In the genomic region with DNA sequence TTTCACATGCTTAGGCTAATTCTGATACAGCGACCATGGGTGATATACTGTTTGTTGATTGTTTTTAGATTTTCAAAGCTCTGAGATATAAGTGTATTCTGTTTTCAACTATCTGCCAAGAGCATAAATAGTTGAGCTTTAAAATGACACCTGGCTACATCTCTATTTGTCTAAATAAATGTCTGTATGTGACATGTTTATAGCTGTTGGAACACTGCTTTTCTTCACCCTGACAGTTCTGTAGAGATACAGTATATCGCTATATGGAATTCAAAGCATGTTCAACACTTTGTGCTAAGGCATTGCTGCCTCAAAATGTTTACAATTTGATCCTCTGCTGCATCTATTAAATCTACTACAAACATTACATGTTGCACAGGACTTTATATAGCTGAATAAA, we compare ENCODE assay signal across 26 cellular contexts.
"Had no signal": no experiment of that assay in that cellular context is flagged by ENCODE, and none has a peak within 500 bp of the region (broad histone marks: within the 10 kb centered on the region; RNA-seq: fewer than 3 reads in every experiment).

No MANE protein-coding gene starts in this region.

- ATAC-seq: natural killer cell treated with Interleukin-12 subunit alpha and Interleukin-12 subunit beta and Interleukin-15 and Interleukin-18, amount 100 ng/mL, for 72 hours; psoas muscle; right cardiac atrium; right lobe of liver; stimulated activated effector memory CD8-positive, alpha-beta T cell treated with anti-CD3 and anti-CD28 coated beads, Interleukin-12 subunit alpha, Interleukin-12 subunit beta, amount 100 ng/mL, for 72 hours; stimulated activated naive B cell treated with anti-CD40 and anti-IgM and Interleukin-4, amounts not matched to agents 10 μg/mL and 1 μg/mL and 100 μg/mL, for 72 hours had no signal

- H3K4me2 ChIP-seq: neural progenitor cell had no signal

- H3K9ac ChIP-seq: neural progenitor cell, parathyroid adenoma had no signal

- H3K27me3 ChIP-seq: neural progenitor cell, ovary, right lobe of liver, sigmoid colon, stomach, thyroid gland, tibial nerve, upper lobe of left lung, vagina had no signal

- H3K4me1 ChIP-seq: neural progenitor cell, parathyroid adenoma, psoas muscle, right lobe of liver, stomach, thyroid gland, tibial nerve, upper lobe of left lung, vagina had no signal

- H3K79me2 ChIP-seq: parathyroid adenoma had no signal

- H3K36me3 ChIP-seq: neural progenitor cell, ovary, right lobe of liver, sigmoid colon, stomach, thoracic aorta, thyroid gland, tibial nerve, upper lobe of left lung, vagina had no signal

- H2AFZ ChIP-seq: neural progenitor cell, parathyroid adenoma had no signal

- H3K27ac ChIP-seq: neural progenitor cell, ovary, parathyroid adenoma, psoas muscle, right lobe of liver, sigmoid colon, stomach, thoracic aorta, thyroid gland, tibial nerve, upper lobe of left lung, vagina had no signal

- H3K9me3 ChIP-seq: ovary, psoas muscle, right lobe of liver, sigmoid colon, stomach, thoracic aorta, thyroid gland, tibial nerve, upper lobe of left lung, vagina had no signal

- H3K4me3 ChIP-seq: neural progenitor cell, ovary, psoas muscle, right lobe of liver, sigmoid colon, stomach, thoracic aorta, thyroid gland, tibial nerve, upper lobe of left lung, vagina had no signal

- DNase-seq: nephron progenitor cell; occipital lobe; ovary; posterior cingulate gyrus; psoas muscle; right cardiac atrium; right lobe of liver; sigmoid colon; small intestine; stimulated activated CD4-positive, alpha-beta T cell treated with anti-CD3 and anti-CD28 coated beads, Interleukin-15, amount 100 ng/mL, for 24 hours; stimulated activated CD4-positive, alpha-beta T cell treated with anti-CD3 and anti-CD28 coated beads, Interleukin-2, amount 100 ng/mL, for 24 hours; stimulated activated CD4-positive, alpha-beta T cell treated with anti-CD3 and anti-CD28 coated beads, Interleukin-2, amount 100 ng/mL, for 48 hours; stimulated activated CD4-positive, alpha-beta T cell treated with anti-CD3 and anti-CD28 coated beads, Interleukin-4, amount 100 ng/mL, for 24 hours; stimulated activated naive B cell treated with anti-CD40 and anti-IgM and Interleukin-4, amounts not matched to agents 10 μg/mL and 1 μg/mL and 100 μg/mL, for 72 hours; stimulated activated naive CD4-positive, alpha-beta T cell treated with Interleukin-2 at 50 U/mL for 16 hours; stomach; thyroid gland; trophoblast cell; upper lobe of left lung had no signal
